In the genomic region with DNA sequence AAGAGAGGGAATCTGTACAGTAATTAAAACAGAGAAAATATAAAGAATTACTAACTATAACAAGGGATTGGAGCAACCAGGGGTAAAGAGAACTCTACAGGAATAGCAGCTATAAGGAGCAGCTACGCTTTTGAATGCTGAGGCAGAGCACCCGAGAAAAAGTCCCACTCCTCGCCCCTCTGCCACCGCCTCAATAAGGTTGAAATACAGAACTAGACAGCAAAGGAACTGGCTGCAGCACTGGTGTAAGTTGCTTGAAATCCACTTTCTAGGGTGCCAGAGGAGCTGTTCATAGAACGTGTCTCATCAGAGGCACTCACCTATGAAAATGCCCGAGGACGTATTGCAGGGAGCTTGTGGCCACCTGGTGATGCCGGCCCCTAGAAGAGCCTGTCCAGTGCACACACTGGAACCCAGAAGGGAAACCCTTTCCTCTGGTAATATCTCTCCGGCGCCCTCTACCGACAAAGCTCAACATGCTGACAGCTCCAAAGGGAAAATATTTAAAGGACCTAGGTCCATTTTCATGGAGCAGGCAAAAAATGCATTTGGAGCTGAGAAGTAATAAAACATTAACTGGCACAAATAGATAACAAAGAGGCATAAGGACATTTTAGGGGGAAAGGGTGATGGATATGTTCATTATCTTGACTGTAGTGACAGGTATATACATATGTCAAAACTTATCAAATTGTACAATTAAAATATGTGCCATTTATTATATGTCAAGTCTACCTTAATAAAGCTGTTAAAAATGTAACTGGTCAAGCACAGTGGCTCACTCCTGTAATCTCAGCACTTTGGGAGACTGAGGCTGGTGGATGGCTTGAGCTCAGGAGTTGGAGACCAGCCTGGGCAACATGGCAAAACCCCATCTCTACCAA, we compare ENCODE assay signal across 8 cellular contexts.
DNase-seq lines count a peak whose midpoint lies in the region; ATAC-seq and TF ChIP-seq lines count a peak whose summit lies in the region.

No MANE protein-coding gene starts in this region.

- ATAC-seq in HG03095 (IDR thresholded peaks at IDR 0.05; ENCODE audit: unreplicated experiment) (peak; percentile 74), left cardiac atrium (peak in 1 of 2 donors; percentile 54), GM19467 (IDR thresholded peaks at IDR 0.05; ENCODE audit: unreplicated experiment) (no peak)

- DNase-seq in AG09319 (ENCODE audit: extremely low read depth, low read depth) (peak; percentile 45), NCI-H82 treated with DMSO at 0.1 percent for 48 hours (lab: John Stamatoyannopoulos, UW; ENCODE audit: unreplicated experiment) (peak; percentile 43), left cardiac atrium (peak; percentile 67), retinal pigment epithelial cell (ENCODE audit: low read depth) (no peak)
- DNase-seq in activated effector memory CD4-positive, alpha-beta T cell treated with Interleukin-2 at 50 U/mL for 16 hours: peak; percentile 0

- TF ChIP-seq CTCF in AG09319 (IDR thresholded peaks at IDR 0.05; ENCODE audit: low read depth, low read length) (peak; percentile 88), GM12875 (IDR thresholded peaks at IDR 0.05; ENCODE audit: borderline replicate concordance, insufficient read depth, low read depth, low read length) (peak; percentile 69), retinal pigment epithelial cell (conservative IDR thresholded peaks at IDR 0.05; ENCODE audit: low read depth, low read length) (peak; percentile 82)

- intact Hi-C loops in left cardiac atrium (cut with DNase I): no loop called here

- H3K4me3 ChIP-seq in GM12875 (ENCODE audit: low read depth, low read length) (no peak overlapping the region), retinal pigment epithelial cell (ENCODE audit: low read length) (no peak overlapping the region)
